In genomic region chr17:60102632-60103047, GRCh38 we compare ENCODE assay signal across 9 cellular contexts. TPM values are rescaled to one million over a fixed set of nuclear protein-coding genes. Genes with fewer than 3 reads are reported as not detected.
DNase-seq lines count a peak whose midpoint lies in the region; ATAC-seq, FAIRE-seq and TF ChIP-seq lines count a peak whose summit lies in the region.
"Had no signal": no experiment of that assay in that cellular context is flagged by ENCODE, and none has a peak within 500 bp of the region (broad histone marks: within the 10 kb centered on the region; RNA-seq: fewer than 3 reads in every experiment).

No MANE protein-coding gene starts in this region.

- no peaks in the 10 kb centered on the region for H3K27me3 ChIP-seq in keratinocyte (ENCODE audit: control insufficient read depth, extremely low read depth, insufficient read depth, low read length)
- H3K27me3 ChIP-seq in transverse colon = no peaks in the 10 kb centered on the region

- H3K4me2 ChIP-seq in keratinocyte (ENCODE audit: control insufficient read depth, extremely low read depth, insufficient read depth, low read depth, low read length) = peak overlapping the region; percentile 82

- peak overlapping the region in 1 of 3 experiments; percentile 43 for H3K4me3 ChIP-seq in keratinocyte (ENCODE audit: control insufficient read depth in 2 of 3, extremely low read depth in 1 of 3, insufficient read depth in 2 of 3, low read depth in 1 of 3, low read length in 3 of 3)
- peak overlapping the region in 2 of 4 donors; percentile 17 to 37 for H3K4me3 ChIP-seq in transverse colon

- no peaks in the 10 kb centered on the region for H4K20me1 ChIP-seq in keratinocyte (ENCODE audit: control insufficient read depth, extremely low read depth, insufficient read depth, low read length)

- H3K27ac ChIP-seq in keratinocyte (ENCODE audit: control insufficient read depth, insufficient read depth, low read length) (no peak overlapping the region), transverse colon (peak overlapping the region in 3 of 4 donors; percentile 16 to 47 (median 17))
- H3K27ac ChIP-seq: gastrocnemius medialis had no signal

- no peaks in the 10 kb centered on the region for H3K9me3 Mint-ChIP-seq in activated naive CD8-positive, alpha-beta T cell (ENCODE audit: low read depth)
- no peaks in the 10 kb centered on the region for H3K9me3 Mint-ChIP-seq in progenitor cell of endocrine pancreas (ENCODE audit: low read depth)

- intact Hi-C loops in transverse colon (cut with DNase I; ENCODE audit: low total_unique reads) = loop anchor here (10.0 kb wide), 1 partner anchor 52 kb away; no protein-coding TSS in a partner anchor

- no peaks in the 10 kb centered on the region for H3K9me1 ChIP-seq in keratinocyte (ENCODE audit: control insufficient read depth, extremely low read depth, insufficient read depth, low read length)

- peaks cover 26% of the 10 kb centered on the region for H3K27me3 Mint-ChIP-seq in activated naive CD8-positive, alpha-beta T cell
- H3K27me3 Mint-ChIP-seq in progenitor cell of endocrine pancreas = peaks cover 11% of the 10 kb centered on the region

- H3K4me3 Mint-ChIP-seq in activated naive CD8-positive, alpha-beta T cell = peak overlapping the region; percentile 77
- H3K4me3 Mint-ChIP-seq in progenitor cell of endocrine pancreas (ENCODE audit: low read depth) = no peak overlapping the region

- no peak for TF ChIP-seq CTCF in keratinocyte (optimal IDR thresholded peaks at IDR 0.05 in 1 of 3, IDR thresholded peaks at IDR 0.05 in 1 of 3, conservative IDR thresholded peaks at IDR 0.05 in 1 of 3; ENCODE audit: extremely low read depth in 1 of 3, insufficient read depth in 2 of 3, low read length in 3 of 3)
- no peak for TF ChIP-seq CTCF in transverse colon (IDR thresholded peaks at IDR 0.05)
- no peak for TF ChIP-seq CTCF in progenitor cell of endocrine pancreas (IDR thresholded peaks at IDR 0.05; ENCODE audit: unreplicated experiment)

- no peaks in the 10 kb centered on the region for H3K36me3 Mint-ChIP-seq in activated naive CD8-positive, alpha-beta T cell
- no peaks in the 10 kb centered on the region for H3K36me3 Mint-ChIP-seq in progenitor cell of endocrine pancreas (ENCODE audit: insufficient read depth)

- peak overlapping the region; percentile 44 for H3K9ac ChIP-seq in keratinocyte (ENCODE audit: control insufficient read depth, extremely low read depth, insufficient read depth, low read length)

- WGBS in transverse colon (ENCODE audit: low coverage in 1 of 2), 2 donors = 18% methylated on average over 18 of the region's 19 CpGs; no CpG with 5 or more reads in 1 of the 2 donors

- H2AFZ ChIP-seq in keratinocyte (ENCODE audit: control insufficient read depth, low read length) = peak overlapping the region; percentile 85

- dilution Hi-C loops in keratinocyte (cut with MboI; ENCODE audit: extremely low pct_ligation_motif_present, low sequenced_read_pairs) = no loop called here

- H3K4me1 ChIP-seq in keratinocyte (ENCODE audit: control insufficient read depth, extremely low read depth, insufficient read depth, low read length) (peaks cover 2% of the 10 kb centered on the region), transverse colon (peaks cover 0 to 4% (median 0%) of the 10 kb centered on the region in 4 donors)
- H3K4me1 ChIP-seq: gastrocnemius medialis had no signal

- TF ChIP-seq EP300 in transverse colon (IDR thresholded peaks at IDR 0.05; ENCODE audit: low read depth) = no peak

- DNase-seq in NOMO-1 treated with dmso at 0.1 percent for 144 hours (lab: John Stamatoyannopoulos, UW; ENCODE audit: unreplicated experiment) (peak; percentile 61), keratinocyte (ENCODE audit: low read depth, low spot score) (peak; percentile 13), transverse colon (peak; percentile 37), progenitor cell of endocrine pancreas (ENCODE audit: low spot score, unreplicated experiment) (no peak), NCI-H1092 (lab: John Stamatoyannopoulos, UW) (no peak)
- DNase-seq: gastrocnemius medialis had no signal

- FAIRE-seq in keratinocyte (lab: Jason Lieb, UNC) = no peak

- H3K79me2 ChIP-seq in keratinocyte (ENCODE audit: control insufficient read depth, insufficient read depth, low read length) = no peaks in the 10 kb centered on the region

- H3K36me3 ChIP-seq in keratinocyte (ENCODE audit: control insufficient read depth in 2 of 2, extremely low read depth in 1 of 2, insufficient read depth in 2 of 2, low read length in 2 of 2) (no peaks in the 10 kb centered on the region), transverse colon (no peaks in the 10 kb centered on the region)
- H3K36me3 ChIP-seq: gastrocnemius medialis had no signal

- ATAC-seq in GM18498 (IDR thresholded peaks at IDR 0.05; ENCODE audit: unreplicated experiment) (peak; percentile 69), HG03097 (IDR thresholded peaks at IDR 0.05; ENCODE audit: low FRiP score, unreplicated experiment) (no peak)

- H3K4me1 Mint-ChIP-seq in activated naive CD8-positive, alpha-beta T cell (ENCODE audit: low read depth) = peaks cover 10% of the 10 kb centered on the region
- no peaks in the 10 kb centered on the region for H3K4me1 Mint-ChIP-seq in progenitor cell of endocrine pancreas (ENCODE audit: low read depth)

- TF ChIP-seq POLR2A in transverse colon (IDR thresholded peaks at IDR 0.05) = no peak

- no peaks in the 10 kb centered on the region for H3K9me3 ChIP-seq in keratinocyte (ENCODE audit: control insufficient read depth, low read depth, low read length)
- no peaks in the 10 kb centered on the region for H3K9me3 ChIP-seq in transverse colon
- H3K9me3 ChIP-seq: gastrocnemius medialis had no signal

- in situ Hi-C loops in transverse colon (cut with MboI; ENCODE audit: low pct_ligation_motif_present in 1 of 4, low pct_unique_long_range_greater_than_20kb in 1 of 4, low sequenced_read_pairs in 3 of 4) = no loop called here

- no peak overlapping the region for H3K27ac Mint-ChIP-seq in activated naive CD8-positive, alpha-beta T cell
- H3K27ac Mint-ChIP-seq in progenitor cell of endocrine pancreas = no peak overlapping the region

RNA-seq across cellular contexts. Expression of gene HEATR6, which starts 23.9 kb away (rescaled TPM):
- 11.7 to 16.1 TPM (median 11.8 TPM) in 3 replicates for polyA plus RNA-seq in keratinocyte
- polyA plus RNA-seq in keratinocyte (2011; ENCODE audit: low read depth) = 5.8 TPM
- polyA plus RNA-seq in keratinocyte (2011; cell fraction: cytosol; rRNA removed) = 8.0 and 9.8 TPM in 2 replicates
- 38.5 and 39.9 TPM in 2 replicates for polyA plus RNA-seq in keratinocyte (2011; cell fraction: nucleus; rRNA removed)
- 9.2 and 9.4 TPM in 2 replicates for polyA plus RNA-seq in keratinocyte (2012; ENCODE audit: low replicate concordance)
- 16.3 to 24.0 TPM (median 23.7 TPM) in 3 replicates for polyA minus RNA-seq in keratinocyte
- polyA minus RNA-seq in keratinocyte (2011; cell fraction: cytosol; rRNA and poly(A)+ RNA removed) = 26.9 TPM
- 24.2 and 27.5 TPM in 2 replicates for polyA minus RNA-seq in keratinocyte (2011; cell fraction: nucleus; rRNA and poly(A)+ RNA removed)
- total RNA-seq in transverse colon (10 to 100 TPM in 2 of 4 donors, 1 to 10 TPM in 2; 2.6 to 11.3 (median 8.1) TPM), progenitor cell of endocrine pancreas (35.0 and 37.0 TPM in 2 replicates)

RNA-seq across cellular contexts. Expression of gene CA4, which starts 47.1 kb away (rescaled TPM):
- polyA plus RNA-seq in keratinocyte = not detected in 3 replicates
- not detected for polyA plus RNA-seq in keratinocyte (2011; ENCODE audit: low read depth)
- polyA plus RNA-seq in keratinocyte (2011; cell fraction: cytosol; rRNA removed) = not detected in 2 replicates
- not detected in 2 replicates for polyA plus RNA-seq in keratinocyte (2011; cell fraction: nucleus; rRNA removed)
- polyA plus RNA-seq in keratinocyte (2012; ENCODE audit: low replicate concordance) = not detected in 2 replicates
- polyA minus RNA-seq in keratinocyte = not detected in 3 replicates
- polyA minus RNA-seq in keratinocyte (2011; cell fraction: cytosol; rRNA and poly(A)+ RNA removed) = not detected
- not detected in 2 replicates for polyA minus RNA-seq in keratinocyte (2011; cell fraction: nucleus; rRNA and poly(A)+ RNA removed)
- 100 to 1,000 TPM in 3 of 4 donors, 10 to 100 TPM in 1; 15.7 to 359 (median 246) TPM for total RNA-seq in transverse colon
- total RNA-seq in progenitor cell of endocrine pancreas = 8.2 and 9.3 TPM in 2 replicates

Comparison
In these comparisons a context has a peak if more than half of its experiments do, and no peak if none do; other contexts are left out.
1. DNase-seq: peak in NOMO-1 treated with dmso at 0.1 percent for 144 hours (single experiment), keratinocyte (single experiment) and transverse colon (single experiment); none in progenitor cell of endocrine pancreas (single experiment) and NCI-H1092 (single experiment).